8 cellular contexts compared by ENCODE assay signal in genomic region chr3:170221924-170222646, GRCh38. TPM values are rescaled to one million over a fixed set of nuclear protein-coding genes. Genes with fewer than 3 reads are reported as not detected.
DNase-seq lines count a peak whose midpoint lies in the region; ATAC-seq and TF ChIP-seq lines count a peak whose summit lies in the region.

Gene PRKCI (plus strand): TSS chr3:170222424. CDS start chr3:170222670, 246 bp downstream.

- H4K20me1 ChIP-seq in DND-41 (ENCODE audit: insufficient read depth, low read length) (peaks cover 2% of the 10 kb centered on the region; the same call in 1 of the 2 replicates), fibroblast of lung (ENCODE audit: control insufficient read depth, extremely low read depth, insufficient read depth, low read length) (no peaks in the 10 kb centered on the region)

- no peak for TF ChIP-seq CTCF in DND-41 (IDR thresholded peaks at IDR 0.05; ENCODE audit: borderline replicate concordance, extremely low read depth, low read length, poor library complexity, severe bottlenecking)
- no peak for TF ChIP-seq CTCF in RWPE1 (conservative IDR thresholded peaks at IDR 0.05; ENCODE audit: low read depth)
- no peak for TF ChIP-seq CTCF in fibroblast of lung (conservative IDR thresholded peaks at IDR 0.05 in 1 of 2, IDR thresholded peaks at IDR 0.05 in 1 of 2; ENCODE audit: low read depth in 1 of 2, low read length in 2 of 2)

- H3K4me1 Mint-ChIP-seq in activated T-helper 17 cell treated with anti-CD3 and anti-CD28 coated beads, Interleukin-2, amount 50 U/mL, for 72 hours: peaks cover 17% of the 10 kb centered on the region
- H3K4me1 Mint-ChIP-seq in naive thymus-derived CD4-positive, alpha-beta T cell: peaks cover 15 to 50% (median 38%) of the 10 kb centered on the region in 7 donors
- peaks cover 3 to 25% of the 10 kb centered on the region in 2 donors for H3K4me1 Mint-ChIP-seq in stimulated activated naive B cell treated with anti-CD40 and anti-IgM and Interleukin-4, amounts not matched to agents 10 μg/mL and 1 μg/mL and 100 μg/mL, for 72 hours

- no peaks in the 10 kb centered on the region for H3K36me3 Mint-ChIP-seq in activated T-helper 17 cell treated with anti-CD3 and anti-CD28 coated beads, Interleukin-2, amount 50 U/mL, for 72 hours (ENCODE audit: low read depth)
- H3K36me3 Mint-ChIP-seq in naive thymus-derived CD4-positive, alpha-beta T cell: peaks cover 0 to 1% (median 0%) of the 10 kb centered on the region in 5 donors
- H3K36me3 Mint-ChIP-seq in stimulated activated naive B cell treated with anti-CD40 and anti-IgM and Interleukin-4, amounts not matched to agents 10 μg/mL and 1 μg/mL and 100 μg/mL, for 72 hours: no peaks in the 10 kb centered on the region

- no peaks in the 10 kb centered on the region for H3K36me3 ChIP-seq in DND-41 (ENCODE audit: insufficient read depth, low read length)
- H3K36me3 ChIP-seq in fibroblast of lung (ENCODE audit: control insufficient read depth, insufficient read depth, low read length): no peaks in the 10 kb centered on the region
- peaks cover 0 to 6% (median 0%) of the 10 kb centered on the region in 3 experiments for H3K36me3 ChIP-seq in naive thymus-derived CD4-positive, alpha-beta T cell (ENCODE audit: control insufficient read depth in 2 of 3, insufficient read depth in 3 of 3, low read length in 3 of 3)

- POLR2A ChIA-PET in RWPE1 (lab: Yijun Ruan, JAX; ENCODE audit: low non-redundant PET): no interaction called here
- POLR2A ChIA-PET in naive thymus-derived CD4-positive, alpha-beta T cell (lab: Charles Lee): interaction anchor here (0.6 to 2.7 kb wide), 9 partner anchors 26 to 459 kb away, joined by 3 to 24 read pairs (median 3); partner anchors contain the start of genes PHC3 and TERC

- H3K9ac ChIP-seq in DND-41 (ENCODE audit: low read depth, low read length) (peak within 1 kb of the TSS; percentile 62), fibroblast of lung (ENCODE audit: insufficient read depth, low read length) (peak within 1 kb of the TSS; percentile 98)

- CTCF ChIA-PET in RWPE1 (lab: Yijun Ruan, JAX): interaction anchor here (0.7 to 1.3 kb wide), 2 partner anchors 11 to 647 kb away, joined by 3 to 4 read pairs; no protein-coding TSS in a partner anchor
- CTCF ChIA-PET in naive thymus-derived CD4-positive, alpha-beta T cell (lab: Charles Lee): interaction anchor here (1.1 to 1.5 kb wide), 2 partner anchors 32 to 460 kb away, joined by 3 to 4 read pairs; no protein-coding TSS in a partner anchor

- H3K4me3 ChIP-seq in DND-41 (ENCODE audit: low read depth in 1 of 2, low read length in 2 of 2) (peak within 1 kb of the TSS; percentile 55 to 83; a peak in 3 of 4 replicates), fibroblast of lung (replicated peaks in 1 of 4; ENCODE audit: control extremely low read depth in 1 of 4, insufficient read depth in 1 of 4, low read depth in 3 of 4, low read length in 4 of 4) (peak within 1 kb of the TSS; percentile 79 to 90 (median 86))
- peak within 1 kb of the TSS; percentile 98 for H3K4me3 ChIP-seq in naive thymus-derived CD4-positive, alpha-beta T cell (ENCODE audit: low read length)

- H3K4me1 ChIP-seq in DND-41 (ENCODE audit: insufficient read depth, low read length) (peaks cover 26% of the 10 kb centered on the region), fibroblast of lung (ENCODE audit: control insufficient read depth, extremely low read depth, insufficient read depth, low read length) (peaks cover 2% of the 10 kb centered on the region)
- H3K4me1 ChIP-seq in naive thymus-derived CD4-positive, alpha-beta T cell (ENCODE audit: control insufficient read depth in 2 of 2, insufficient read depth in 2 of 2, low read length in 2 of 2): peaks cover 0 to 3% of the 10 kb centered on the region in 2 donors

- H3K27ac ChIP-seq in DND-41 (ENCODE audit: low read length) (peak within 1 kb of the TSS; percentile 92), RWPE1 (peak within 1 kb of the TSS; percentile 88), fibroblast of lung (ENCODE audit: insufficient read depth, low read length) (peak within 1 kb of the TSS; percentile 100)
- peak within 1 kb of the TSS; percentile 75 for H3K27ac ChIP-seq in naive thymus-derived CD4-positive, alpha-beta T cell (ENCODE audit: low read depth, low read length)

- intact Hi-C loops in naive thymus-derived CD4-positive, alpha-beta T cell (cut with micrococcal nuclease): loop anchor here (1.0 to 10.0 kb wide), 19 partner anchors 33 to 1813 kb away; partner anchors contain the start of genes PHC3 (in 2 of the 2), SKIL (in 2 of the 2), TERC (in 2 of the 2) and EIF5A2 (in 1 of the 2)

- peak; percentile 96 for ATAC-seq in DND-41 (ENCODE audit: insufficient read depth, low read depth)
- ATAC-seq in GM21825 (IDR thresholded peaks at IDR 0.05; ENCODE audit: unreplicated experiment): peak; percentile 96
- peak; percentile 98 for ATAC-seq in activated T-helper 17 cell treated with anti-CD3 and anti-CD28 coated beads, Interleukin-2, amount 50 U/mL, for 72 hours (replicated peaks)
- ATAC-seq in naive thymus-derived CD4-positive, alpha-beta T cell: peak; percentile 96
- ATAC-seq in stimulated activated naive B cell treated with anti-CD40 and anti-IgM and Interleukin-4, amounts not matched to agents 10 μg/mL and 1 μg/mL and 100 μg/mL, for 72 hours (replicated peaks): peak; percentile 95

- H3K79me2 ChIP-seq in DND-41 (ENCODE audit: insufficient read depth, low read length) (peaks cover 39% of the 10 kb centered on the region), fibroblast of lung (ENCODE audit: control insufficient read depth, insufficient read depth, low read length) (peaks cover 22% of the 10 kb centered on the region)

- H3K9me3 Mint-ChIP-seq in activated T-helper 17 cell treated with anti-CD3 and anti-CD28 coated beads, Interleukin-2, amount 50 U/mL, for 72 hours: no peaks in the 10 kb centered on the region
- peaks cover 0 to 1% (median 0%) of the 10 kb centered on the region in 11 donors for H3K9me3 Mint-ChIP-seq in naive thymus-derived CD4-positive, alpha-beta T cell
- H3K9me3 Mint-ChIP-seq in stimulated activated naive B cell treated with anti-CD40 and anti-IgM and Interleukin-4, amounts not matched to agents 10 μg/mL and 1 μg/mL and 100 μg/mL, for 72 hours: no peaks in the 10 kb centered on the region

- H3K27me3 Mint-ChIP-seq in activated T-helper 17 cell treated with anti-CD3 and anti-CD28 coated beads, Interleukin-2, amount 50 U/mL, for 72 hours: no peaks in the 10 kb centered on the region
- peaks cover 0 to 4% (median 0%) of the 10 kb centered on the region in 5 donors for H3K27me3 Mint-ChIP-seq in naive thymus-derived CD4-positive, alpha-beta T cell
- no peaks in the 10 kb centered on the region for H3K27me3 Mint-ChIP-seq in stimulated activated naive B cell treated with anti-CD40 and anti-IgM and Interleukin-4, amounts not matched to agents 10 μg/mL and 1 μg/mL and 100 μg/mL, for 72 hours

- DNase-seq in DND-41: peak; percentile 95
- DNase-seq in Kasumi-1 (lab: John Stamatoyannopoulos, UW): peak; percentile 90 to 96
- peak; percentile 98 for DNase-seq in RWPE1 (ENCODE audit: low spot score)
- DNase-seq in fibroblast of lung (ENCODE audit: low read depth in 2 of 2): peak; percentile 98
- DNase-seq in naive thymus-derived CD4-positive, alpha-beta T cell: peak; percentile 63 to 88 (median 83)
- peak; percentile 81 for DNase-seq in stimulated activated naive B cell treated with anti-CD40 and anti-IgM and Interleukin-4, amounts not matched to agents 10 μg/mL and 1 μg/mL and 100 μg/mL, for 72 hours

- H3K27ac Mint-ChIP-seq in activated T-helper 17 cell treated with anti-CD3 and anti-CD28 coated beads, Interleukin-2, amount 50 U/mL, for 72 hours: peak within 1 kb of the TSS; percentile 97
- peak within 1 kb of the TSS; percentile 82 to 97 (median 95) for H3K27ac Mint-ChIP-seq in naive thymus-derived CD4-positive, alpha-beta T cell
- H3K27ac Mint-ChIP-seq in stimulated activated naive B cell treated with anti-CD40 and anti-IgM and Interleukin-4, amounts not matched to agents 10 μg/mL and 1 μg/mL and 100 μg/mL, for 72 hours: peak within 1 kb of the TSS; percentile 98

- no peaks in the 10 kb centered on the region for H3K27me3 ChIP-seq in DND-41 (ENCODE audit: insufficient read depth, low read length, poor library complexity)
- no peaks in the 10 kb centered on the region for H3K27me3 ChIP-seq in fibroblast of lung (ENCODE audit: control insufficient read depth, insufficient read depth, low read length)
- no peaks in the 10 kb centered on the region for H3K27me3 ChIP-seq in naive thymus-derived CD4-positive, alpha-beta T cell (ENCODE audit: control insufficient read depth in 2 of 2, insufficient read depth in 2 of 2, low read length in 2 of 2)

- peak within 1 kb of the TSS; percentile 86 for H3K4me2 ChIP-seq in DND-41 (ENCODE audit: insufficient read depth, low read length)
- H3K4me2 ChIP-seq in fibroblast of lung (ENCODE audit: extremely low read depth, insufficient read depth, low read length): peak within 1 kb of the TSS; percentile 90

- peak within 1 kb of the TSS; percentile 95 for H3K4me3 Mint-ChIP-seq in activated T-helper 17 cell treated with anti-CD3 and anti-CD28 coated beads, Interleukin-2, amount 50 U/mL, for 72 hours
- peak within 1 kb of the TSS; percentile 75 to 97 (median 95) for H3K4me3 Mint-ChIP-seq in naive thymus-derived CD4-positive, alpha-beta T cell
- peak within 1 kb of the TSS; percentile 86 to 94 for H3K4me3 Mint-ChIP-seq in stimulated activated naive B cell treated with anti-CD40 and anti-IgM and Interleukin-4, amounts not matched to agents 10 μg/mL and 1 μg/mL and 100 μg/mL, for 72 hours

- H3K9me3 ChIP-seq in DND-41 (ENCODE audit: insufficient read depth, low read length, severe bottlenecking) (no peaks in the 10 kb centered on the region), fibroblast of lung (ENCODE audit: control insufficient read depth, insufficient read depth, low read depth, low read length) (no peaks in the 10 kb centered on the region)
- H3K9me3 ChIP-seq in naive thymus-derived CD4-positive, alpha-beta T cell (ENCODE audit: control insufficient read depth in 2 of 3, low read length in 3 of 3): no peaks in the 10 kb centered on the region

- H2AFZ ChIP-seq in DND-41 (ENCODE audit: low read depth, low read length) (peak within 1 kb of the TSS; percentile 89), fibroblast of lung (ENCODE audit: low read length) (peak within 1 kb of the TSS; percentile 99)

RNA-seq across cellular contexts. Expression of gene PRKCI, which starts in this region (rescaled TPM):
- total RNA-seq in activated T-helper 17 cell treated with anti-CD3 and anti-CD28 coated beads, Interleukin-2, amount 50 U/mL, for 72 hours: 10 to 100 TPM; 21.3 to 27.1 TPM
- total RNA-seq in fibroblast of lung: 80.3 and 183 TPM in 2 replicates
- 39.3 and 68.7 TPM in 2 replicates for polyA plus RNA-seq in fibroblast of lung
- 20.1 and 31.9 TPM in 2 replicates for polyA plus RNA-seq in fibroblast of lung (2012)
- 4.5 and 5.8 TPM in 2 replicates for polyA minus RNA-seq in fibroblast of lung (ENCODE audit: low replicate concordance)
- total RNA-seq in naive thymus-derived CD4-positive, alpha-beta T cell: 10 to 100 TPM; 14.7 to 26.2 (median 20.5) TPM
- polyA plus RNA-seq in naive thymus-derived CD4-positive, alpha-beta T cell: 10 to 100 TPM; 21.7 to 22.6 TPM

Comparison
In these comparisons a context has a peak if more than half of its experiments do, and no peak if none do; other contexts are left out.
1. Peak in every context shown above with its lines: DNase-seq, ATAC-seq, H3K4me3 ChIP-seq and H3K27ac ChIP-seq.